ENCODE assay signal across 8 cellular contexts in genomic region chr10:36534471-36535002, GRCh38.
A peak's percentile ranks its signal among the peaks of the same experiment; 100 is the strongest.
DNase-seq lines count a peak whose midpoint lies in the region; ATAC-seq, FAIRE-seq and TF ChIP-seq lines count a peak whose summit lies in the region.

No MANE protein-coding gene starts in this region.

- no peaks in the 10 kb centered on the region for H3K4me1 ChIP-seq in neural progenitor cell

- H3K36me3 Mint-ChIP-seq in neural progenitor cell: no peaks in the 10 kb centered on the region

- H3K9me3 Mint-ChIP-seq in neural progenitor cell: peaks cover 4% of the 10 kb centered on the region

- no peaks in the 10 kb centered on the region for H4K20me1 ChIP-seq in neural progenitor cell (ENCODE audit: low read depth)

- no peak overlapping the region for H2AFZ ChIP-seq in neural progenitor cell (replicated peaks)

- DNase-seq in NCI-H226 (peak; percentile 75), fibroblast of the conjunctiva (ENCODE audit: low read depth) (peak; percentile 37), neural progenitor cell (ENCODE audit: low spot score) (no peak), D721Med (ENCODE audit: insufficient read length, low spot score) (no peak)
- DNase-seq in stimulated activated naive CD4-positive, alpha-beta T cell treated with Interleukin-2 at 50 U/mL for 16 hours (lab: John Stamatoyannopoulos, UW): no peak
- DNase-seq in activated naive CD4-positive, alpha-beta T cell (lab: John Stamatoyannopoulos, UW): no peak

- ATAC-seq in GM18498 (IDR thresholded peaks at IDR 0.05; ENCODE audit: unreplicated experiment) (peak; percentile 99), HG02759 (IDR thresholded peaks at IDR 0.05; ENCODE audit: unreplicated experiment) (peak; percentile 100)

- no peaks in the 10 kb centered on the region for H3K79me2 ChIP-seq in neural progenitor cell (ENCODE audit: low read depth)

- no peaks in the 10 kb centered on the region for H3K9me3 ChIP-seq in neural progenitor cell (ENCODE audit: low read depth)

- H3K4me3 ChIP-seq in neural progenitor cell: no peak overlapping the region

- H3K27me3 Mint-ChIP-seq in neural progenitor cell (ENCODE audit: insufficient read depth, low read depth): peaks cover 3% of the 10 kb centered on the region

- no peaks in the 10 kb centered on the region for H3K4me1 Mint-ChIP-seq in neural progenitor cell

- H3K4me3 Mint-ChIP-seq in neural progenitor cell: no peak overlapping the region

- H3K27ac Mint-ChIP-seq in neural progenitor cell: no peak overlapping the region

- FAIRE-seq in D721Med (lab: Jason Lieb, UNC): no peak

- H3F3A ChIP-seq in neural progenitor cell (ENCODE audit: low read depth): no peaks in the 10 kb centered on the region

- H3K27ac ChIP-seq in neural progenitor cell: no peak overlapping the region

- H3K4me2 ChIP-seq in neural progenitor cell: no peak overlapping the region

- H3K36me3 ChIP-seq in neural progenitor cell: no peaks in the 10 kb centered on the region

- TF ChIP-seq CTCF in neural progenitor cell (IDR thresholded peaks at IDR 0.05): no peak
- TF ChIP-seq CTCF in D721Med (IDR thresholded peaks at IDR 0.05; ENCODE audit: insufficient read depth, missing control alignments): no peak

- H3K27me3 ChIP-seq in neural progenitor cell: no peaks in the 10 kb centered on the region

- H3K9ac ChIP-seq in neural progenitor cell: no peak overlapping the region

Comparison
In these comparisons a context has a peak if more than half of its experiments do, and no peak if none do; other contexts are left out.
1. DNase-seq: peak in NCI-H226 (single experiment) and fibroblast of the conjunctiva (single experiment); none in stimulated activated naive CD4-positive, alpha-beta T cell treated with Interleukin-2 at 50 U/mL for 16 hours (single experiment), neural progenitor cell (single experiment), D721Med (single experiment) and activated naive CD4-positive, alpha-beta T cell (0 of 4).